34 cellular contexts compared by ENCODE assay signal in the genomic region with DNA sequence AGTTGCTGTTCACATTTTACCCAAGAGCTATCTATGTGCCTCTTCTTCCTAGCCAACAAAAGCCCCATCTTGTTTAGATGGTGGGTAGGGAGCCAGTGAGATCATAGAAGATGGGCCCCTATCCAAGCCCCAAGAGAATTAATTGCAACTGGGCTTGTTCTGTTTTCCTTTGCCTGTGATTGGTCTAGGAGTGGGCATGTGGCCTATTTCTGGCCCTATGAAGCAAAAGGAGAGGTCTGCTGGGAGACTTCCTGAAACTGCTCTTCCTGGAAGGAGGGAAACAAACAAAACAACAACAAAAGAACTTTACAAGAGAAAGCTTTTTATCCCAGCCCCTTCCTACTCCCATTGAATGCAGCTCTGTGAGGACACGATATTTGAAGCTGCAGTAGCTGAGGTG. TPM values are rescaled to one million over a fixed set of nuclear protein-coding genes. Genes with fewer than 3 reads are reported as not detected.
A peak's percentile ranks its signal among the peaks of the same experiment; 100 is the strongest.
DNase-seq lines count a peak whose midpoint lies in the region; ATAC-seq, FAIRE-seq and TF ChIP-seq lines count a peak whose summit lies in the region.
"Had no signal": no experiment of that assay in that cellular context is flagged by ENCODE, and none has a peak within 500 bp of the region (broad histone marks: within the 10 kb centered on the region; RNA-seq: fewer than 3 reads in every experiment).

No MANE protein-coding gene starts in this region.

- H3K36me3 Mint-ChIP-seq in neural progenitor cell, result peaks cover 3% of the 10 kb centered on the region
- H3K36me3 Mint-ChIP-seq: activated CD8-positive, alpha-beta memory T cell treated with anti-CD3 and anti-CD28 coated beads, Interleukin-2, amount 10 ng/mL, durations not matched to agents 7 days and 5 days; stimulated activated effector memory CD8-positive, alpha-beta T cell treated with anti-CD3 and anti-CD28 coated beads, Interleukin-12 subunit alpha, Interleukin-12 subunit beta, amount 100 ng/mL, for 72 hours had no signal

- H3K27ac ChIP-seq in neural progenitor cell (no peak overlapping the region), GM23248 (no peak overlapping the region)
- H3K27ac ChIP-seq: A549, BLaER1, colonic mucosa, gastrocnemius medialis, HL-60, thoracic aorta, vagina, WERI-Rb-1 had no signal

- DNase-seq in Ammon's horn (ENCODE audit: low spot score) (peak; percentile 59), RPMI7951 (ENCODE audit: low read depth) (peak; percentile 37), globus pallidus (ENCODE audit: low spot score) (peak; percentile 88), neural progenitor cell (ENCODE audit: low spot score) (no peak), GM12892 (ENCODE audit: insufficient read length) (no peak), left colon (no peak), COR-L47 (lab: John Stamatoyannopoulos, UW) (no peak), GM23248 (no peak)
- DNase-seq: activated CD4-positive, alpha-beta T cell treated with anti-CD3 and anti-CD28 coated beads, Interleukin-2, amount 50 U/mL, for 1 hour; activated CD8-positive, alpha-beta memory T cell treated with anti-CD3 and anti-CD28 coated beads, Interleukin-2, amount 10 ng/mL, durations not matched to agents 7 days and 5 days; activated naive CD4-positive, alpha-beta T cell treated with anti-CD3 and anti-CD28 coated beads for 36 hours; colonic mucosa; DND-41; gastrocnemius medialis; HCEC 1CT; kidney; NCI-H1105 treated with DMSO at 0.1 percent for 48 hours; NCI-H2081 treated with DMSO at 0.1 percent for 48 hours; NCI-H446 treated with DMSO at 0.1 percent for 48 hours; SK-N-SH; WERI-Rb-1 had no signal

- no peaks in the 10 kb centered on the region for H3K9me3 Mint-ChIP-seq in neural progenitor cell
- H3K9me3 Mint-ChIP-seq: activated naive CD4-positive, alpha-beta T cell treated with anti-CD3 and anti-CD28 coated beads for 36 hours; stimulated activated effector memory CD8-positive, alpha-beta T cell treated with anti-CD3 and anti-CD28 coated beads, Interleukin-12 subunit alpha, Interleukin-12 subunit beta, amount 100 ng/mL, for 72 hours; T-helper 2 cell treated with Interferon-gamma antibody and Interleukin-4, amounts not matched to agents 5 μg/mL and 100 μg/mL, for 36 hours had no signal

- H3K27me3 Mint-ChIP-seq in neural progenitor cell (ENCODE audit: insufficient read depth, low read depth), result peaks cover 2% of the 10 kb centered on the region

- no peaks in the 10 kb centered on the region for H3K9me2 ChIP-seq in GM23248 (ENCODE audit: insufficient read depth)
- H3K9me2 ChIP-seq: SK-N-SH had no signal

- TF ChIP-seq CTCF in neural progenitor cell (IDR thresholded peaks at IDR 0.05), result no peak

- peaks cover 6% of the 10 kb centered on the region for H3K4me1 ChIP-seq in neural progenitor cell
- H3K4me1 ChIP-seq in GM23248 (ENCODE audit: insufficient read depth), result peaks cover 18% of the 10 kb centered on the region
- H3K4me1 ChIP-seq: colonic mucosa, gastrocnemius medialis, vagina had no signal

- H3K27me3 ChIP-seq in neural progenitor cell (no peaks in the 10 kb centered on the region), GM23248 (replicated peaks; ENCODE audit: insufficient read depth) (no peaks in the 10 kb centered on the region)
- H3K27me3 ChIP-seq: BLaER1, colonic mucosa, vagina had no signal

- no peaks in the 10 kb centered on the region for H4K20me1 ChIP-seq in neural progenitor cell (ENCODE audit: low read depth)
- no peaks in the 10 kb centered on the region for H4K20me1 ChIP-seq in GM23248 (ENCODE audit: insufficient read depth)
- H4K20me1 ChIP-seq: BLaER1 had no signal

- intact Hi-C loops in left colon (cut with DNase I, micrococcal nuclease), result no loop called here

- FAIRE-seq in GM12892 (lab: Jason Lieb, UNC), result no peak
- FAIRE-seq: A549, GM12878, HepG2, kidney had no signal

- H3K27ac Mint-ChIP-seq in neural progenitor cell, result no peak overlapping the region
- H3K27ac Mint-ChIP-seq: activated CD8-positive, alpha-beta memory T cell treated with anti-CD3 and anti-CD28 coated beads, Interleukin-2, amount 10 ng/mL, durations not matched to agents 7 days and 5 days; activated naive CD4-positive, alpha-beta T cell treated with anti-CD3 and anti-CD28 coated beads for 36 hours; stimulated activated effector memory CD8-positive, alpha-beta T cell treated with anti-CD3 and anti-CD28 coated beads, Interleukin-12 subunit alpha, Interleukin-12 subunit beta, amount 100 ng/mL, for 72 hours; T-helper 2 cell treated with Interferon-gamma antibody and Interleukin-4, amounts not matched to agents 5 μg/mL and 100 μg/mL, for 36 hours had no signal

- no peaks in the 10 kb centered on the region for H3F3A ChIP-seq in neural progenitor cell (ENCODE audit: low read depth)
- H3F3A ChIP-seq in GM23248 (ENCODE audit: insufficient read depth), result peaks cover 14% of the 10 kb centered on the region

- H3K9ac ChIP-seq in neural progenitor cell (no peak overlapping the region), GM23248 (no peak overlapping the region)
- H3K9ac ChIP-seq: BLaER1, SK-N-SH had no signal

- no peak overlapping the region for H3K4me3 Mint-ChIP-seq in neural progenitor cell
- H3K4me3 Mint-ChIP-seq: activated CD8-positive, alpha-beta memory T cell treated with anti-CD3 and anti-CD28 coated beads, Interleukin-2, amount 10 ng/mL, durations not matched to agents 7 days and 5 days; activated naive CD4-positive, alpha-beta T cell treated with anti-CD3 and anti-CD28 coated beads for 36 hours; stimulated activated effector memory CD8-positive, alpha-beta T cell treated with anti-CD3 and anti-CD28 coated beads, Interleukin-12 subunit alpha, Interleukin-12 subunit beta, amount 100 ng/mL, for 72 hours; T-helper 2 cell treated with Interferon-gamma antibody and Interleukin-4, amounts not matched to agents 5 μg/mL and 100 μg/mL, for 36 hours had no signal

- no peak overlapping the region for H3K4me2 ChIP-seq in neural progenitor cell
- H3K4me2 ChIP-seq in GM23248 (ENCODE audit: unreplicated experiment), result no peak overlapping the region
- H3K4me2 ChIP-seq: A549, BLaER1, SK-N-SH, smooth muscle cell had no signal

- no peak for TF ChIP-seq POLR2A in GM12892 (IDR thresholded peaks at IDR 0.05; ENCODE audit: low read depth, low read length)

- peaks cover under 1% of the 10 kb centered on the region for H3K4me1 Mint-ChIP-seq in neural progenitor cell
- H3K4me1 Mint-ChIP-seq: activated CD8-positive, alpha-beta memory T cell treated with anti-CD3 and anti-CD28 coated beads, Interleukin-2, amount 10 ng/mL, durations not matched to agents 7 days and 5 days; stimulated activated effector memory CD8-positive, alpha-beta T cell treated with anti-CD3 and anti-CD28 coated beads, Interleukin-12 subunit alpha, Interleukin-12 subunit beta, amount 100 ng/mL, for 72 hours had no signal

- in situ Hi-C loops in GM23248 (cut with MboI), result no loop called here

- H3K4me3 ChIP-seq in neural progenitor cell, result no peak overlapping the region
- H3K4me3 ChIP-seq in GM23248, result no peak overlapping the region
- H3K4me3 ChIP-seq: A549, BLaER1, colonic mucosa, gastrocnemius medialis, GM12878, lung, smooth muscle cell, thoracic aorta, vagina had no signal

- H2AFZ ChIP-seq in neural progenitor cell (replicated peaks), result peak overlapping the region; percentile 79
- H2AFZ ChIP-seq in GM23248, result no peak overlapping the region

- no peaks in the 10 kb centered on the region for H3K36me3 ChIP-seq in neural progenitor cell
- no peaks in the 10 kb centered on the region for H3K36me3 ChIP-seq in GM23248 (ENCODE audit: low read depth)
- H3K36me3 ChIP-seq: BLaER1, colonic mucosa, gastrocnemius medialis, thoracic aorta, vagina, WERI-Rb-1 had no signal

- no peaks in the 10 kb centered on the region for H3K79me2 ChIP-seq in neural progenitor cell (ENCODE audit: low read depth)
- no peaks in the 10 kb centered on the region for H3K79me2 ChIP-seq in GM23248 (ENCODE audit: insufficient read depth)

- ATAC-seq in left colon, result no peak
- ATAC-seq: A549; activated CD8-positive, alpha-beta memory T cell treated with anti-CD3 and anti-CD28 coated beads, Interleukin-2, amount 10 ng/mL, durations not matched to agents 7 days and 5 days; esophagus mucosa; gastrocnemius medialis; GM12878; HepG2; stimulated activated effector memory CD8-positive, alpha-beta T cell treated with anti-CD3 and anti-CD28 coated beads, Interleukin-12 subunit alpha, Interleukin-12 subunit beta, amount 100 ng/mL, for 72 hours had no signal

- 94 to 100% methylated on average over 1 of the region's 1 CpG for WGBS in GM23248 (ENCODE audit: low coverage in 1 of 2, low lambda C conversion rate in 2 of 2, missing lambda C conversion rate in 2 of 2), 2 experiments

- no peaks in the 10 kb centered on the region for H3K9me3 ChIP-seq in neural progenitor cell (ENCODE audit: low read depth)
- no peaks in the 10 kb centered on the region for H3K9me3 ChIP-seq in GM23248 (ENCODE audit: low read depth)
- H3K9me3 ChIP-seq: A549, BLaER1, colonic mucosa, gastrocnemius medialis, SK-N-SH, thoracic aorta, vagina had no signal

RNA-seq across cellular contexts. Expression of a gene that starts 32.5 kb away (rescaled TPM):
- not detected in 2 replicates for total RNA-seq in RPMI7951 (2014; rRNA removed; shearing (Covaris generic))
- not detected in 2 replicates for total RNA-seq in neural progenitor cell (ENCODE audit: low replicate concordance)
- polyA plus RNA-seq in GM12892 (2012; ENCODE audit: missing spikeins), result not detected
- total RNA-seq in left colon, result 10 to 100 TPM in 1 of 2 donors, 1 to 10 TPM in 1; 2.7 to 39.3 TPM
- not detected in 2 replicates for total RNA-seq in GM23248 (2014; rRNA removed; shearing (Covaris generic))
- 0.08 TPM in 1 of 2 replicates, not detected in the other for polyA plus RNA-seq in GM23248 (2016; fragmentation: Nextera tagmentation; extraction: Ambion mirVana)
- total RNA-seq: activated CD8-positive, alpha-beta memory T cell treated with anti-CD3 and anti-CD28 coated beads, Interleukin-2, amount 10 ng/mL, durations not matched to agents 7 days and 5 days; activated naive CD4-positive, alpha-beta T cell treated with anti-CD3 and anti-CD28 coated beads for 36 hours; renal cortical epithelial cell; smooth muscle cell; thoracic aorta; vagina had no signal
- polyA plus RNA-seq: A549, SK-N-SH, smooth muscle cell had no signal

Comparison
In these comparisons a context has a peak if more than half of its experiments do, and no peak if none do; other contexts are left out.
1. DNase-seq: peak in Ammon's horn (single experiment), RPMI7951 (single experiment) and globus pallidus (single experiment); none in neural progenitor cell (single experiment), GM12892 (single experiment), left colon (0 of 2), COR-L47 (single experiment) and GM23248 (single experiment).